Comparison of ENCODE assay signal across 15 cellular contexts in genomic region chr22:32360096-32360495, GRCh38. TPM values are rescaled to one million over a fixed set of nuclear protein-coding genes. Genes with fewer than 3 reads are reported as not detected.
"Had no signal": no experiment of that assay in that cellular context is flagged by ENCODE, and none has a peak within 500 bp of the region (broad histone marks: within the 10 kb centered on the region; RNA-seq: fewer than 3 reads in every experiment).

No MANE protein-coding gene starts in this region.

RNA-seq across cellular contexts. Expression of gene RFPL3, which starts 2.4 kb away (rescaled TPM):
- total RNA-seq: activated B cell treated with CpG ODN at 0.5 μM for 24 hours; activated CD4-positive, alpha-beta memory T cell treated with anti-CD3 and anti-CD28 coated beads for 36 hours; activated CD4-positive, alpha-beta memory T cell treated with anti-CD3 and anti-CD28 coated beads, Interleukin-2, amount 10 ng/mL, durations not matched to agents 7 days and 5 days; activated CD4-positive, alpha-beta T cell treated with anti-CD3 and anti-CD28 coated beads for 36 hours; activated CD4-positive, alpha-beta T cell treated with anti-CD3 and anti-CD28 coated beads, Interleukin-2, amount 10 ng/mL, durations not matched to agents 24 days and 14 days; activated CD4-positive, alpha-beta T cell treated with anti-CD3 and anti-CD28 coated beads, Interleukin-2, amount 10 ng/mL, durations not matched to agents 7 days and 5 days; activated CD8-positive, alpha-beta memory T cell treated with anti-CD3 and anti-CD28 coated beads for 36 hours; activated CD8-positive, alpha-beta memory T cell treated with anti-CD3 and anti-CD28 coated beads, Interleukin-2, amount 10 ng/mL, durations not matched to agents 7 days and 5 days; activated CD8-positive, alpha-beta T cell treated with anti-CD3 and anti-CD28 coated beads for 36 hours; activated CD8-positive, alpha-beta T cell treated with anti-CD3 and anti-CD28 coated beads, Interleukin-2, amount 10 ng/mL, durations not matched to agents 7 days and 5 days; T-cell; T-helper 1 cell treated with Interleukin-12 subunit alpha and Interleukin-12 subunit beta and Interleukin-4 antibody, amounts not matched to agents 30 ng/mL and 1 ng/mL, for 36 hours; T-helper 17 cell; T-helper 2 cell treated with Interferon-gamma antibody and Interleukin-4, amounts not matched to agents 100 ng/mL and 5 ng/mL, for 36 hours; WTC11 had no signal
